In the genomic region with DNA sequence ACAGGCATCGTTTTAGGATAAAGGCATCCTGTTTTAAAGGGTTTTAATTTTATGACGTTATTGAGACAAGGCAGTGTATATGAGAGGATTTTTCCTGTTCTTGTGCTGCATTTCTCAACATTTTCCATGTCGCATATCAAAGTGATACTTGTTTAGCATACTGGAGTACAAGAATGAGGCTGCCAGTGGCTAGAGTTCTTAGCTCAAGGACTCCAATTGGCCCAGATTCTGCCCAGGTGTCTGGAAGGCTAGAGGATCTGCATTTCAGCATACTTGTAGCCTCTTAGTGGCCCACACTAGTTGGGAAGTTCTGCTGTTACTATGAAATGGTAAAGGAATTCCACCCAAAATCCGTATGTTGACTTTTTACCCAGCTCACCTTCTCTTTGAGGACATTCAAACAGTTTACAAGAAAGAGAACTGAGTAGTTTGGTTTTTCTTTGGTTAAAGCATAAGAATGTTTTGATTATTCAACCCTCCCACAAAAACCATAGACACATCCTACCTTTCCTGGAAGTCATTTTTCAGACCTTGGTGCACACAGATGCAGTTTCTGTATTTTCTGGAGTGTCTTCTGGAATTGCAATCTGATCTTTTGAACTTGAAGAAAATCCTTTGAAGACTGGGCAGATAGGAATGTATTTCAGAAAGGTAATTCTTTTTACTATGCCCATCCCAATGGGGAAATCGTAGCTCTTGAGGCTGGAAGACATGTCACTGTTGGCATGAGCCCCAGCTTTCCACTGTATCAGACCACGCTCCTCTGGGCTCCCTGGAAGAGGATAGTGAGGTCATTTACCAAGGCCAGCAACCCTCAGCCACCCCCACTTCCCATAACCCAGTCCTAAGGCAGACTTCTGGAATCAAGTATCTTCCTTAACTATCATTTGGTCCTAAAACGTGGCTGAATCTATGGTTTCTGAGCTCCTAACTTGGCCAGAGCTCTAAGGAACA, we compare ENCODE assay signal across 19 cellular contexts. TPM values are rescaled to one million over a fixed set of nuclear protein-coding genes. Genes with fewer than 3 reads are reported as not detected.
DNase-seq lines count a peak whose midpoint lies in the region; ATAC-seq and TF ChIP-seq lines count a peak whose summit lies in the region.
"Had no signal": no experiment of that assay in that cellular context is flagged by ENCODE, and none has a peak within 500 bp of the region (broad histone marks: within the 10 kb centered on the region; RNA-seq: fewer than 3 reads in every experiment).

No MANE protein-coding gene starts in this region.

- H3K27me3 ChIP-seq in cardiac muscle cell, result no peaks in the 10 kb centered on the region
- no peaks in the 10 kb centered on the region for H3K27me3 ChIP-seq in gastrocnemius medialis

- peaks cover 12% of the 10 kb centered on the region for H3K4me1 Mint-ChIP-seq in activated CD4-positive, alpha-beta T cell treated with anti-CD3 and anti-CD28 coated beads for 36 hours
- H3K4me1 Mint-ChIP-seq in activated CD4-positive, alpha-beta memory T cell treated with anti-CD3 and anti-CD28 coated beads, Interleukin-2, amount 10 ng/mL, durations not matched to agents 7 days and 5 days, result peaks cover 17% of the 10 kb centered on the region
- H3K4me1 Mint-ChIP-seq: activated naive CD4-positive, alpha-beta T cell treated with anti-CD3 and anti-CD28 coated beads, Interleukin-2, amount 50 U/mL, for 24 hours had no signal

- peak; percentile 52 for ATAC-seq in activated CD4-positive, alpha-beta T cell treated with anti-CD3 and anti-CD28 coated beads for 36 hours
- ATAC-seq in gastrocnemius medialis, result no peak
- ATAC-seq: CD8-positive, alpha-beta T cell had no signal

- H3K4me1 ChIP-seq in cardiac muscle cell (ENCODE audit: low read depth), result no peaks in the 10 kb centered on the region
- H3K4me1 ChIP-seq in gastrocnemius medialis, result peaks cover 26 to 39% of the 10 kb centered on the region in 2 donors

- no peak for DNase-seq in activated CD4-positive, alpha-beta T cell treated with anti-CD3 and anti-CD28 coated beads for 36 hours
- DNase-seq in activated CD4-positive, alpha-beta T cell treated with anti-CD3 and anti-CD28 coated beads, Interleukin-2, amount 50 U/mL, for 48 hours, result no peak
- DNase-seq in activated CD4-positive, alpha-beta memory T cell treated with anti-CD3 and anti-CD28 coated beads, Interleukin-2, amount 10 ng/mL, durations not matched to agents 7 days and 5 days, result no peak
- DNase-seq in cardiac muscle cell (ENCODE audit: low read depth in 1 of 2, low spot score in 1 of 2) (peak in 1 of 2 donors; percentile 42), gastrocnemius medialis (no peak), activated gamma-delta T cell (lab: John Stamatoyannopoulos, UW) (no peak), NCI-H446 treated with DMSO at 0.1 percent for 48 hours (lab: John Stamatoyannopoulos, UW) (no peak), NCI-H2171 treated with DMSO at 0.1 percent for 48 hours (lab: John Stamatoyannopoulos, UW) (no peak)
- DNase-seq: activated CD4-positive, CD25-positive, alpha-beta regulatory T cell treated with anti-CD3 and anti-CD28 coated beads, Interleukin-2, amount 50 U/mL, for 72 hours; kidney glomerular epithelial cell; MV-4-11; NCI-H2227 treated with DMSO at 0.1 percent for 48 hours; stimulated activated CD4-positive, alpha-beta T cell treated with anti-CD3 and anti-CD28 coated beads, Interleukin-1b, Interleukin-23, amount 100 ng/mL, for 48 hours had no signal

- no peaks in the 10 kb centered on the region for H3K9me3 Mint-ChIP-seq in activated CD4-positive, alpha-beta T cell treated with anti-CD3 and anti-CD28 coated beads for 36 hours (ENCODE audit: low read depth)
- H3K9me3 Mint-ChIP-seq in activated CD4-positive, alpha-beta memory T cell treated with anti-CD3 and anti-CD28 coated beads, Interleukin-2, amount 10 ng/mL, durations not matched to agents 7 days and 5 days, result no peaks in the 10 kb centered on the region
- H3K9me3 Mint-ChIP-seq: activated naive CD4-positive, alpha-beta T cell treated with anti-CD3 and anti-CD28 coated beads, Interleukin-2, amount 50 U/mL, for 24 hours; CD8-positive, alpha-beta T cell had no signal

- no peaks in the 10 kb centered on the region for H3K27me3 Mint-ChIP-seq in activated CD4-positive, alpha-beta T cell treated with anti-CD3 and anti-CD28 coated beads for 36 hours
- no peaks in the 10 kb centered on the region for H3K27me3 Mint-ChIP-seq in activated CD4-positive, alpha-beta memory T cell treated with anti-CD3 and anti-CD28 coated beads, Interleukin-2, amount 10 ng/mL, durations not matched to agents 7 days and 5 days
- H3K27me3 Mint-ChIP-seq: activated naive CD4-positive, alpha-beta T cell treated with anti-CD3 and anti-CD28 coated beads, Interleukin-2, amount 50 U/mL, for 24 hours had no signal

- POLR2A ChIA-PET in activated CD4-positive, alpha-beta T cell treated with anti-CD3 and anti-CD28 coated beads for 36 hours (lab: Charles Lee), result interaction anchor here (0.6 kb wide), 1 partner anchor 38 kb away, joined by 7 read pairs; no protein-coding TSS in a partner anchor
- POLR2A ChIA-PET in activated CD4-positive, alpha-beta memory T cell treated with anti-CD3 and anti-CD28 coated beads, Interleukin-2, amount 10 ng/mL, durations not matched to agents 7 days and 5 days (lab: Charles Lee), result interaction anchor here (0.9 to 2.1 kb wide), 4 partner anchors 8 to 30 kb away, joined by 3 to 7 read pairs (median 6); a partner anchor contains a TSS

- peak overlapping the region; percentile 64 for H3K27ac Mint-ChIP-seq in activated CD4-positive, alpha-beta T cell treated with anti-CD3 and anti-CD28 coated beads for 36 hours
- H3K27ac Mint-ChIP-seq in activated CD4-positive, alpha-beta memory T cell treated with anti-CD3 and anti-CD28 coated beads, Interleukin-2, amount 10 ng/mL, durations not matched to agents 7 days and 5 days, result peak overlapping the region; percentile 11
- H3K27ac Mint-ChIP-seq: CD8-positive, alpha-beta T cell had no signal

- no peak for TF ChIP-seq POLR2A in gastrocnemius medialis (IDR thresholded peaks at IDR 0.05)

- no peaks in the 10 kb centered on the region for H3K9me3 ChIP-seq in cardiac muscle cell (ENCODE audit: low read depth)
- H3K9me3 ChIP-seq in gastrocnemius medialis, result no peaks in the 10 kb centered on the region

- intact Hi-C loops in activated CD4-positive, alpha-beta T cell treated with anti-CD3 and anti-CD28 coated beads for 36 hours (cut with DNase I, micrococcal nuclease), result no loop called here
- intact Hi-C loops in gastrocnemius medialis (cut with DNase I; ENCODE audit: low total_unique reads), result loop anchor here (2.0 kb wide), 1 partner anchor 29 kb away; no protein-coding TSS in a partner anchor

- peaks cover 16% of the 10 kb centered on the region for H3K36me3 Mint-ChIP-seq in activated CD4-positive, alpha-beta T cell treated with anti-CD3 and anti-CD28 coated beads for 36 hours (ENCODE audit: low read depth)
- H3K36me3 Mint-ChIP-seq in activated CD4-positive, alpha-beta memory T cell treated with anti-CD3 and anti-CD28 coated beads, Interleukin-2, amount 10 ng/mL, durations not matched to agents 7 days and 5 days (ENCODE audit: low read depth), result peaks cover 31% of the 10 kb centered on the region

- no peak overlapping the region for H3K4me3 Mint-ChIP-seq in activated CD4-positive, alpha-beta T cell treated with anti-CD3 and anti-CD28 coated beads for 36 hours
- H3K4me3 Mint-ChIP-seq in activated CD4-positive, alpha-beta memory T cell treated with anti-CD3 and anti-CD28 coated beads, Interleukin-2, amount 10 ng/mL, durations not matched to agents 7 days and 5 days, result no peak overlapping the region
- H3K4me3 Mint-ChIP-seq: activated naive CD4-positive, alpha-beta T cell treated with anti-CD3 and anti-CD28 coated beads, Interleukin-2, amount 50 U/mL, for 24 hours; CD8-positive, alpha-beta T cell had no signal

- in situ Hi-C loops in gastrocnemius medialis (cut with MboI; ENCODE audit: low sequenced_read_pairs in 4 of 4), result no loop called here

- CTCF ChIA-PET in activated CD4-positive, alpha-beta T cell treated with anti-CD3 and anti-CD28 coated beads for 36 hours (lab: Charles Lee), result interaction anchor here (0.6 to 2.2 kb wide), 3 partner anchors 17 to 49 kb away, joined by 3 to 8 read pairs (median 4); a partner anchor contains a TSS
- CTCF ChIA-PET in activated CD4-positive, alpha-beta memory T cell treated with anti-CD3 and anti-CD28 coated beads, Interleukin-2, amount 10 ng/mL, durations not matched to agents 7 days and 5 days (lab: Charles Lee), result interaction anchor here (1.0 to 1.6 kb wide), 4 partner anchors 9 to 792 kb away, joined by 3 to 4 read pairs (median 3); no protein-coding TSS in a partner anchor

- H3K4me3 ChIP-seq in cardiac muscle cell (no peak overlapping the region), gastrocnemius medialis (no peak overlapping the region)

- TF ChIP-seq CTCF in cardiac muscle cell (IDR thresholded peaks at IDR 0.05; ENCODE audit: low read depth, low read length) (no peak), gastrocnemius medialis (IDR thresholded peaks at IDR 0.05 in 4 of 5, conservative IDR thresholded peaks at IDR 0.05 in 1 of 5) (no peak)

- peaks cover 36% of the 10 kb centered on the region for H3K36me3 ChIP-seq in cardiac muscle cell
- H3K36me3 ChIP-seq in gastrocnemius medialis, result peaks cover 0 to 28% of the 10 kb centered on the region in 2 donors

- H3K27ac ChIP-seq in cardiac muscle cell (peak overlapping the region; percentile 30), gastrocnemius medialis (peak overlapping the region; percentile 80 to 87 (median 86))
- H3K27ac ChIP-seq: epithelial cell of prostate had no signal

RNA-seq across cellular contexts. Expression of a gene that starts 11.3 kb away (rescaled TPM):
- total RNA-seq in activated CD4-positive, alpha-beta T cell treated with anti-CD3 and anti-CD28 coated beads for 36 hours, result under 1 TPM; 0.43 to 0.53 TPM
- total RNA-seq in activated CD4-positive, alpha-beta memory T cell treated with anti-CD3 and anti-CD28 coated beads, Interleukin-2, amount 10 ng/mL, durations not matched to agents 7 days and 5 days, result 1 to 10 TPM; 1.0 to 1.8 TPM
- total RNA-seq in cardiac muscle cell (0.81 TPM in 1 of 2 replicates, not detected in the other), gastrocnemius medialis (not detected)
- 0.06 and 0.37 TPM in 2 replicates for polyA plus RNA-seq in cardiac muscle cell
- total RNA-seq: A673; CD8-positive, alpha-beta T cell; chondrocyte; G401 had no signal

RNA-seq across cellular contexts. Expression of a gene that starts 18.0 kb away (rescaled TPM):
- total RNA-seq in activated CD4-positive, alpha-beta T cell treated with anti-CD3 and anti-CD28 coated beads for 36 hours, result 1 to 10 TPM; 7.8 to 9.8 TPM
- 10 to 100 TPM; 48.1 TPM for total RNA-seq in activated CD4-positive, alpha-beta memory T cell treated with anti-CD3 and anti-CD28 coated beads, Interleukin-2, amount 10 ng/mL, durations not matched to agents 7 days and 5 days
- total RNA-seq in cardiac muscle cell (2.3 and 5.3 TPM in 2 replicates), gastrocnemius medialis (under 1 TPM in 1 of 4 donors, not detected in 3; 0.46 TPM)
- polyA plus RNA-seq in cardiac muscle cell, result 1.3 and 4.0 TPM in 2 replicates
- total RNA-seq: A673, chondrocyte, G401 had no signal

RNA-seq across cellular contexts. Expression of a gene that starts 23.1 kb away (rescaled TPM):
- total RNA-seq in activated CD4-positive, alpha-beta T cell treated with anti-CD3 and anti-CD28 coated beads for 36 hours, result 1 to 10 TPM; 3.2 TPM
- 1 to 10 TPM; 5.5 TPM for total RNA-seq in activated CD4-positive, alpha-beta memory T cell treated with anti-CD3 and anti-CD28 coated beads, Interleukin-2, amount 10 ng/mL, durations not matched to agents 7 days and 5 days
- total RNA-seq in cardiac muscle cell (22.2 and 42.5 TPM in 2 replicates), gastrocnemius medialis (10 to 100 TPM; 26.8 to 81.4 (median 52.9) TPM)
- polyA plus RNA-seq in cardiac muscle cell, result 15.2 and 20.5 TPM in 2 replicates

RNA-seq across cellular contexts. Expression of a gene that starts 30.1 kb away (rescaled TPM):
- 100 to 1,000 TPM; 101 to 126 TPM for total RNA-seq in activated CD4-positive, alpha-beta T cell treated with anti-CD3 and anti-CD28 coated beads for 36 hours
- 100 to 1,000 TPM; 127 to 130 TPM for total RNA-seq in activated CD4-positive, alpha-beta memory T cell treated with anti-CD3 and anti-CD28 coated beads, Interleukin-2, amount 10 ng/mL, durations not matched to agents 7 days and 5 days
- total RNA-seq in cardiac muscle cell (88.3 and 93.1 TPM in 2 replicates), gastrocnemius medialis (100 to 1,000 TPM; 111 to 148 (median 126) TPM)
- 220 and 243 TPM in 2 replicates for polyA plus RNA-seq in cardiac muscle cell

RNA-seq across cellular contexts. Expression of a gene that starts 32.1 kb away (rescaled TPM):
- total RNA-seq in activated CD4-positive, alpha-beta T cell treated with anti-CD3 and anti-CD28 coated beads for 36 hours, result 1 to 10 TPM; 4.6 to 5.9 TPM
- total RNA-seq in activated CD4-positive, alpha-beta memory T cell treated with anti-CD3 and anti-CD28 coated beads, Interleukin-2, amount 10 ng/mL, durations not matched to agents 7 days and 5 days, result 1 to 10 TPM; 9.4 to 9.5 TPM
- 14.2 and 45.3 TPM in 2 replicates for total RNA-seq in cardiac muscle cell
- polyA plus RNA-seq in cardiac muscle cell, result 12.8 and 29.0 TPM in 2 replicates
- total RNA-seq in gastrocnemius medialis, result 10 to 100 TPM in 3 of 4 donors, 1 to 10 TPM in 1; 6.8 to 24.1 (median 12.5) TPM
